ENCODE assay signal across 20 cellular contexts in the genomic region with DNA sequence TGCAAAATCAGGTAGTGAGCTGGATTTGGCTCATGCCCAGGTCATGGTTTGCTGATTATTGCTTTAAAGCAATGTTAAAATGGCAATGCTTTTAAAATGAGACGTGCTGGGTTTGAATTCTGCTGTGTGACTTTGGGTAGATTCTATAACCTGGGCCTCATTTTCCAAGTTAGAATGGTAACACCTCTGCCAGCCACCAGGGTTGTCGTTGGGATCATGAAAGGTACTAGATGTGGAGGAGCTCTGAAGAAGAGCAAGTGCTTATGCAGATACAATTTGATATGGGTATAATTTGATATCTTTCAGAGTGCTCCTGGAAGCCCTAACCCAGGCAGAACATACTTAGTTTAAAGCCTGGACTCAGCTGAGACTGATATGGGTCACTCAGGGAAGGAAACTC. TPM values are rescaled to one million over a fixed set of nuclear protein-coding genes. Genes with fewer than 3 reads are reported as not detected.
DNase-seq lines count a peak whose midpoint lies in the region; ATAC-seq, FAIRE-seq and TF ChIP-seq lines count a peak whose summit lies in the region.
"Had no signal": no experiment of that assay in that cellular context is flagged by ENCODE, and none has a peak within 500 bp of the region (broad histone marks: within the 10 kb centered on the region; RNA-seq: fewer than 3 reads in every experiment).

No MANE protein-coding gene starts in this region.

- no peaks in the 10 kb centered on the region for H3K9me3 Mint-ChIP-seq in MCF 10A (ENCODE audit: unreplicated experiment)
- H3K9me3 Mint-ChIP-seq: CD4-positive, CD25-positive, alpha-beta regulatory T cell; H9 had no signal

- DNase-seq in MCF 10A (ENCODE audit: unreplicated experiment) (peak; percentile 14), breast epithelium (ENCODE audit: low spot score in 2 of 2) (no peak), NCI-H2171 (lab: John Stamatoyannopoulos, UW) (peak; percentile 10), keratinocyte (ENCODE audit: low read depth, low spot score) (no peak), trophoblast cell (no peak), NOMO-1 (lab: John Stamatoyannopoulos, UW; ENCODE audit: unreplicated experiment in 2 of 2) (no peak)
- DNase-seq: CD4-positive, CD25-positive, alpha-beta regulatory T cell; EL; GF-D8; H9; IMR-90; NCI-H1930; NCI-H526; PC-3; SHP77 treated with DMSO at 0.1 percent for 48 hours; T-helper 2 cell had no signal

- H3K4me3 Mint-ChIP-seq in MCF 10A (ENCODE audit: unreplicated experiment), result no peak overlapping the region
- H3K4me3 Mint-ChIP-seq: CD4-positive, CD25-positive, alpha-beta regulatory T cell; H9 had no signal

- H3K79me1 ChIP-seq in trophoblast cell (ENCODE audit: low read length), result no peaks in the 10 kb centered on the region

- no peak overlapping the region for H4K12ac ChIP-seq in trophoblast cell (ENCODE audit: low read depth, low read length)

- H3K9me3 ChIP-seq in breast epithelium (no peaks in the 10 kb centered on the region), keratinocyte (ENCODE audit: control insufficient read depth, low read depth, low read length) (no peaks in the 10 kb centered on the region), trophoblast cell (ENCODE audit: insufficient read depth, low read depth, low read length) (no peaks in the 10 kb centered on the region)

- CTCF ChIA-PET in MCF 10A (lab: Yijun Ruan, JAX), result interaction anchor here (0.8 to 1.1 kb wide), 2 partner anchors 17 to 556 kb away, joined by 5 to 6 read pairs; no protein-coding TSS in a partner anchor

- H3K36me3 Mint-ChIP-seq in MCF 10A (ENCODE audit: insufficient read depth, unreplicated experiment), result no peaks in the 10 kb centered on the region
- H3K36me3 Mint-ChIP-seq: CD4-positive, CD25-positive, alpha-beta regulatory T cell had no signal

- intact Hi-C loops in MCF 10A (cut with micrococcal nuclease), result no loop called here
- intact Hi-C loops in breast epithelium (cut with DNase I; ENCODE audit: low total_unique reads), result no loop called here

- peak overlapping the region; percentile 5 for H2AFZ ChIP-seq in keratinocyte (ENCODE audit: control insufficient read depth, low read length)
- no peak overlapping the region for H2AFZ ChIP-seq in trophoblast cell (ENCODE audit: insufficient read depth, low read length, poor library complexity)

- no peaks in the 10 kb centered on the region for H3K27me3 Mint-ChIP-seq in MCF 10A (ENCODE audit: insufficient read depth, unreplicated experiment)
- H3K27me3 Mint-ChIP-seq: CD4-positive, CD25-positive, alpha-beta regulatory T cell had no signal

- H2BK12ac ChIP-seq in trophoblast cell (ENCODE audit: low read length), result no peak overlapping the region

- H2AK5ac ChIP-seq in trophoblast cell (ENCODE audit: low read length), result no peak overlapping the region

- FAIRE-seq in keratinocyte (lab: Jason Lieb, UNC), result no peak

- H2BK120ac ChIP-seq in trophoblast cell (ENCODE audit: insufficient read depth, low read length, poor library complexity), result no peak overlapping the region

- no peak for TF ChIP-seq POLR2A in breast epithelium (IDR thresholded peaks at IDR 0.05)

- H3K18ac ChIP-seq in trophoblast cell (ENCODE audit: low read length), result no peak overlapping the region

- H4K20me1 ChIP-seq in keratinocyte (ENCODE audit: control insufficient read depth, extremely low read depth, insufficient read depth, low read length), result no peaks in the 10 kb centered on the region

- H3K4me1 Mint-ChIP-seq in MCF 10A (ENCODE audit: insufficient read depth, unreplicated experiment), result peaks cover 7% of the 10 kb centered on the region
- H3K4me1 Mint-ChIP-seq: CD4-positive, CD25-positive, alpha-beta regulatory T cell had no signal

- H3K27ac ChIP-seq in breast epithelium (no peak overlapping the region), keratinocyte (ENCODE audit: control insufficient read depth, insufficient read depth, low read length) (no peak overlapping the region), trophoblast cell (ENCODE audit: low read depth, low read length) (no peak overlapping the region)
- H3K27ac ChIP-seq: KMS-11, SK-N-MC had no signal

- H4K8ac ChIP-seq in trophoblast cell (ENCODE audit: low read depth, low read length), result no peak overlapping the region

- H3K9me1 ChIP-seq in keratinocyte (ENCODE audit: control insufficient read depth, extremely low read depth, insufficient read depth, low read length), result no peaks in the 10 kb centered on the region

- no peak overlapping the region for H3K23ac ChIP-seq in trophoblast cell (ENCODE audit: low read length)

- H3K27ac Mint-ChIP-seq in MCF 10A (ENCODE audit: low read depth, unreplicated experiment), result no peak overlapping the region
- H3K27ac Mint-ChIP-seq: CD4-positive, CD25-positive, alpha-beta regulatory T cell; H9 had no signal

- ATAC-seq in GM18870 (IDR thresholded peaks at IDR 0.05; ENCODE audit: unreplicated experiment), result no peak
- ATAC-seq: PC-3 had no signal

- no CpG with 5 or more reads among the region's 2 CpGs for WGBS in trophoblast cell (ENCODE audit: extremely low coverage, insufficient coverage, insufficient read length)

- BruUV-seq in MCF 10A (replicated peaks; lab: Mats Ljungman, UMichigan), result no TSS peak

- H3K27me3 ChIP-seq in breast epithelium (no peaks in the 10 kb centered on the region), keratinocyte (ENCODE audit: control insufficient read depth, extremely low read depth, insufficient read depth, low read length) (no peaks in the 10 kb centered on the region), trophoblast cell (ENCODE audit: insufficient read depth, low read length) (no peaks in the 10 kb centered on the region)

- POLR2A ChIA-PET in MCF 10A (lab: Yijun Ruan, JAX), result interaction anchor here (0.7 to 1.3 kb wide), 3 partner anchors 25 to 995 kb away, joined by 3 to 4 read pairs (median 3); no protein-coding TSS in a partner anchor

- H3K14ac ChIP-seq in trophoblast cell (ENCODE audit: low read length), result no peak overlapping the region

- H3K4me3 ChIP-seq in breast epithelium (no peak overlapping the region), keratinocyte (ENCODE audit: control insufficient read depth in 2 of 3, extremely low read depth in 1 of 3, insufficient read depth in 2 of 3, low read depth in 1 of 3, low read length in 3 of 3) (no peak overlapping the region), trophoblast cell (ENCODE audit: low read depth, low read length) (no peak overlapping the region)
- H3K4me3 ChIP-seq: SK-N-MC had no signal

- no peak overlapping the region for H4K91ac ChIP-seq in trophoblast cell (ENCODE audit: low read depth, low read length)

- H3K9ac ChIP-seq in keratinocyte (ENCODE audit: control insufficient read depth, extremely low read depth, insufficient read depth, low read length) (no peak overlapping the region), trophoblast cell (ENCODE audit: low read length) (no peak overlapping the region)
- H3K9ac ChIP-seq: KMS-11 had no signal

- H3K79me2 ChIP-seq in keratinocyte (ENCODE audit: control insufficient read depth, insufficient read depth, low read length) (no peaks in the 10 kb centered on the region), trophoblast cell (ENCODE audit: control insufficient read depth, insufficient read depth, low read length, poor library complexity) (no peaks in the 10 kb centered on the region)

- dilution Hi-C loops in keratinocyte (cut with MboI; ENCODE audit: extremely low pct_ligation_motif_present, low sequenced_read_pairs), result no loop called here

- H3K4me1 ChIP-seq in breast epithelium (no peaks in the 10 kb centered on the region), keratinocyte (ENCODE audit: control insufficient read depth, extremely low read depth, insufficient read depth, low read length) (peaks cover 5% of the 10 kb centered on the region), trophoblast cell (ENCODE audit: control insufficient read depth in 1 of 2, insufficient read depth in 2 of 2, low read length in 2 of 2) (peaks cover 3 to 4% of the 10 kb centered on the region in 2 experiments)

- TF ChIP-seq CTCF in MCF 10A (IDR thresholded peaks at IDR 0.05; ENCODE audit: unreplicated experiment) (no peak), breast epithelium (IDR thresholded peaks at IDR 0.05) (no peak), keratinocyte (optimal IDR thresholded peaks at IDR 0.05 in 1 of 3, IDR thresholded peaks at IDR 0.05 in 1 of 3, conservative IDR thresholded peaks at IDR 0.05 in 1 of 3; ENCODE audit: extremely low read depth in 1 of 3, insufficient read depth in 2 of 3, low read length in 3 of 3) (no peak)

- H3K4me2 ChIP-seq in keratinocyte (ENCODE audit: control insufficient read depth, extremely low read depth, insufficient read depth, low read depth, low read length) (peak overlapping the region; percentile 35), trophoblast cell (ENCODE audit: low read length) (no peak overlapping the region)
- H3K4me2 ChIP-seq: KMS-11 had no signal

- H2BK5ac ChIP-seq in trophoblast cell (ENCODE audit: low read depth, low read length, poor library complexity), result no peak overlapping the region

- no peak overlapping the region for H3K4ac ChIP-seq in trophoblast cell (ENCODE audit: low read depth, low read length)

- H3K36me3 ChIP-seq in breast epithelium, result no peaks in the 10 kb centered on the region
- no peaks in the 10 kb centered on the region for H3K36me3 ChIP-seq in keratinocyte (ENCODE audit: control insufficient read depth in 2 of 2, extremely low read depth in 1 of 2, insufficient read depth in 2 of 2, low read length in 2 of 2)
- no peaks in the 10 kb centered on the region for H3K36me3 ChIP-seq in trophoblast cell (ENCODE audit: control insufficient read depth in 1 of 2, insufficient read depth in 2 of 2, low read length in 2 of 2)

RNA-seq across cellular contexts. Expression of a gene that starts 60.0 kb away (rescaled TPM):
- total RNA-seq in MCF 10A (2022), result not detected in 2 replicates
- total RNA-seq in breast epithelium, result not detected
- not detected in 3 replicates for polyA plus RNA-seq in keratinocyte
- polyA plus RNA-seq in keratinocyte (2011; ENCODE audit: low read depth), result not detected
- polyA plus RNA-seq in keratinocyte (2011; cell fraction: cytosol; rRNA removed), result not detected in 2 replicates
- not detected in 2 replicates for polyA plus RNA-seq in keratinocyte (2011; cell fraction: nucleus; rRNA removed)
- not detected in 2 replicates for polyA plus RNA-seq in keratinocyte (2012; ENCODE audit: low replicate concordance)
- polyA minus RNA-seq in keratinocyte, result not detected in 3 replicates
- polyA minus RNA-seq in keratinocyte (2011; cell fraction: cytosol; rRNA and poly(A)+ RNA removed), result not detected
- not detected in 2 replicates for polyA minus RNA-seq in keratinocyte (2011; cell fraction: nucleus; rRNA and poly(A)+ RNA removed)
- 0.78 and 0.81 TPM in 2 replicates for polyA plus RNA-seq in trophoblast cell (2013)
- total RNA-seq: CD4-positive, CD25-positive, alpha-beta regulatory T cell; H9; IMR-90 had no signal
- polyA plus RNA-seq: BJ; CD4-positive, CD25-positive, alpha-beta regulatory T cell; IMR-90 had no signal

Comparison
In these comparisons a context has a peak if more than half of its experiments do, and no peak if none do; other contexts are left out.
1. DNase-seq: peak in MCF 10A (single experiment) and NCI-H2171 (single experiment); none in breast epithelium (0 of 2), keratinocyte (single experiment), trophoblast cell (0 of 2) and NOMO-1 (0 of 2).